3 cellular contexts compared by ENCODE assay signal in the genomic region with DNA sequence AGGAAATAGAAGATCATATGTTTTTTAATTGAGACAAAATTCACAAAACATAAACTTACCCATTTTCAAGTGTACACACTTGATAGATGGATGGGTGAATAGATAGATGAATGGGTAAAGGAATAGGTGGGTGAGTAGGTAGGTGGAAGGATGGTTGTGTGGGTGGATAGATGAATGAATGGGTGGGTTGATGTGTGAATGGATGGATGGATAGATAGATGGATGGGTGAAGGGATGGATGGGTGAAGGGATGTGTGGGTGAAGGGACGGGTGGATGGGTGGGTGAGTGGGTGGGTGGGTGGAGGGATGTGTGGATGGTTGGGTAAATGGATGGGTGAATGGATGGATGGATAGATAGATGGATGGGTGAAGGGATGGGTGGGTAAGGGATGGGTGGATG.
"Had no signal": no experiment of that assay in that cellular context is flagged by ENCODE, and none has a peak within 500 bp of the region (broad histone marks: within the 10 kb centered on the region; RNA-seq: fewer than 3 reads in every experiment).

No MANE protein-coding gene starts in this region.

- H3K4me3 ChIP-seq: GM12878 had no signal

- DNase-seq: GDM1, GF-D8 had no signal
